In genomic region chr4:52964561-52964960, GRCh38 we compare ENCODE assay signal across 24 cellular contexts.
"Had no signal": no experiment of that assay in that cellular context is flagged by ENCODE, and none has a peak within 500 bp of the region (broad histone marks: within the 10 kb centered on the region; RNA-seq: fewer than 3 reads in every experiment).

No MANE protein-coding gene starts in this region.

- FAIRE-seq: colon, endothelial cell of umbilical vein, islet of Langerhans, keratinocyte had no signal

- H3K27me3 ChIP-seq: dorsolateral prefrontal cortex, esophagus squamous epithelium, gastrocnemius medialis, heart right ventricle, left lung had no signal

- H3K27ac ChIP-seq: coronary artery, dorsolateral prefrontal cortex, esophagus squamous epithelium, gastrocnemius medialis, heart right ventricle, left lung, lower lobe of right lung had no signal

- H3K36me3 ChIP-seq: esophagus squamous epithelium, gastrocnemius medialis, heart right ventricle, left lung, lower lobe of right lung had no signal

- H3K4me3 ChIP-seq: coronary artery, dorsolateral prefrontal cortex, esophagus squamous epithelium, gastrocnemius medialis, heart right ventricle, left lung, lower lobe of right lung, mucosa of descending colon had no signal

- DNase-seq: dermis blood vessel endothelial cell; dorsolateral prefrontal cortex; effector CD4-positive, alpha-beta T cell; effector memory CD4-positive, alpha-beta T cell; esophagus squamous epithelium; foreskin fibroblast; foreskin melanocyte; gastrocnemius medialis; glutamatergic neuron; head of caudate nucleus; heart right ventricle; hippocampal formation; left cardiac atrium; left lung; left ventricle myocardium superior; lower lobe of right lung; mesenchymal stem cell; mucosa of descending colon; naive B cell had no signal

- ATAC-seq: gastrocnemius medialis, left cardiac atrium, left lung, lower lobe of right lung, mucosa of descending colon had no signal

- H3K9me3 ChIP-seq: esophagus squamous epithelium, gastrocnemius medialis, left lung, lower lobe of right lung, mucosa of descending colon had no signal

- H3K4me1 ChIP-seq: esophagus squamous epithelium, gastrocnemius medialis, left lung, lower lobe of right lung had no signal
